ENCODE assay signal across 1 cellular context in the genomic region with DNA sequence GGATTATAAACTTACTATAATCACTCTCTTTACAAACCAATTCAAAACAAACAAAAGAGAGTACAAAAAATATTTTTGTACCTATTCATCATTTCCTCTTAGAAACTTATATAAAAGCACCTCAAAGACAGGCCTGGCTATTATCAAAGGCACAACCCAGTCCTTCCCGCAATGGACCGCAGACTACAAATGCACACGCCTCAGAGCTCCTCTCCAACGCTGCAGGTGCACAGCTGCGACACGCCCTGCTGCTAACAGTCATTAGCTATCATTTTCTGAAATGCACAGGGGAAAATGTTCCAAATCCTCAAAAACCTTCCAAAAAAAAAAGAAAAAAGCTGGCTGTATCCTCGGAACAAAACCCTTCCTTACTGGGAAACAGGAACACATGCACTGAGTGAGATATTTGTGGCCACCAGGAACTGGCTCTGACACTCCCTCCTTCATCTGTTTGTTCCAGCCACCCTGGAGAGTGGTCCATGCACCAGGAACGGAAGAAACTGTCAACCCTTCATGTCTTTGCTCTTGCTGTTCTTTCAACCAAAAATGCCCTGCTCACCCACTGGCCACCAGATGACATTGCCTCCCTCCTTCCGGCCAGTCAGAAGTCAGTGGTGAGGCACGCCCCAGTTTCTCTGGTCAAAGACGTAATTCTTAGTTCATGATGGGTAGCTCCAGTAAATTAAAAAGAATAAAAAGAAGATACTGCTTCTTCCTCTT.
TF ChIP-seq lines count a peak whose summit lies in the region.

No MANE protein-coding gene starts in this region.

TF ChIP-seq in GM12878, 131 proteins besides CTCF, POLR2A, EP300 and RAD21 (continued from another document):
- TF ChIP-seq, protein P1, sequence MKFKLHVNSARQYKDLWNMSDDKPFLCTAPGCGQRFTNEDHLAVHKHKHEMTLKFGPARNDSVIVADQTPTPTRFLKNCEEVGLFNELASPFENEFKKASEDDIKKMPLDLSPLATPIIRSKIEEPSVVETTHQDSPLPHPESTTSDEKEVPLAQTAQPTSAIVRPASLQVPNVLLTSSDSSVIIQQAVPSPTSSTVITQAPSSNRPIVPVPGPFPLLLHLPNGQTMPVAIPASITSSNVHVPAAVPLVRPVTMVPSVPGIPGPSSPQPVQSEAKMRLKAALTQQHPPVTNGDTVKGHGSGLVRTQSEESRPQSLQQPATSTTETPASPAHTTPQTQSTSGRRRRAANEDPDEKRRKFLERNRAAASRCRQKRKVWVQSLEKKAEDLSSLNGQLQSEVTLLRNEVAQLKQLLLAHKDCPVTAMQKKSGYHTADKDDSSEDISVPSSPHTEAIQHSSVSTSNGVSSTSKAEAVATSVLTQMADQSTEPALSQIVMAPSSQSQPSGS (IDR thresholded peaks at IDR 0.05; ENCODE audit: low read length): 0 out of 2 replicates have a peak, but pooled peaks have one; percentile 24
- TF ChIP-seq RUNX3 (IDR thresholded peaks at IDR 0.05; ENCODE audit: low read length) (peak; percentile 48; the same call in 1 of the 2 replicates), SMAD5 (IDR thresholded peaks at IDR 0.05; ENCODE audit: low read depth) (no peak), EED (IDR thresholded peaks at IDR 0.05; ENCODE audit: low read depth) (peak; percentile 21; the same call in 1 of the 2 replicates), NR2C1 (IDR thresholded peaks at IDR 0.05) (no peak), CREB1 (IDR thresholded peaks at IDR 0.05; ENCODE audit: low read depth) (0 out of 2 replicates have a peak, but pooled peaks have one; percentile 17)
